In the genomic region with DNA sequence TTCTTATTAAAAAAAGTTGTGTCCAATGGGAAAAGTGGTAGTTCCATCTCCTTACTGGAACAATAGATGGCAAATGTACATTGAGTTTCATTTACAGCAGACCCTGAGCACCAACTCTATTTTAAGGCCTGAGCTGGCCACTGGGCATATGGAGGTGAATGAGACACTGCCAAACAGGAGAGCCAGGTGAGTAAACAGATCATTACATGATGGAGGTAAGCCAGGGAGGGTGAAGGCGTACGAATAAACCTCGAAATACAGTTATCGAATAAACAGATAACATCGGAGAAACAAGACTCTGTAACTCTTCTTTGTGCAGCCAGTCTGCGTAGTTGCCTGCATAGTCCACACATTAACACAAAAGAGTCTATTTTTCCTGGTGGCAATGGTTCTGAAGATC, we compare ENCODE assay signal across 23 cellular contexts.
DNase-seq lines count a peak whose midpoint lies in the region; ATAC-seq and TF ChIP-seq lines count a peak whose summit lies in the region.
"Had no signal": no experiment of that assay in that cellular context is flagged by ENCODE, and none has a peak within 500 bp of the region (broad histone marks: within the 10 kb centered on the region; RNA-seq: fewer than 3 reads in every experiment).

No MANE protein-coding gene starts in this region.

- peak; percentile 56 for DNase-seq in DMS153 (lab: John Stamatoyannopoulos, UW)
- peak; percentile 70 for DNase-seq in NCI-H1092 treated with DMSO at 0.1 percent for 48 hours (lab: John Stamatoyannopoulos, UW)
- DNase-seq in NCI-H510A (lab: John Stamatoyannopoulos, UW), result peak; percentile 17
- peak; percentile 45 for DNase-seq in esophagus muscularis mucosa (ENCODE audit: extremely low spot score)
- DNase-seq in stimulated activated CD4-positive, alpha-beta T cell treated with anti-CD3 and anti-CD28 coated beads, Interleukin-4, amount 100 ng/mL, for 1 hour, result no peak
- DNase-seq in CD8-positive, alpha-beta memory T cell, result no peak
- DNase-seq: ACHN, C1 segment of cervical spinal cord, GF-D8, GM23248, Karpas-422, MG63, NCI-H1048, NCI-H187 treated with DMSO at 0.1 percent for 48 hours, NCI-H2227 treated with DMSO at 0.1 percent for 48 hours, NCI-H524 treated with DMSO at 0.1 percent for 48 hours, RPMI8226, SIG-M5, T-helper 1 cell, T1000 had no signal

- no peak for ATAC-seq in HG02571 (IDR thresholded peaks at IDR 0.05; ENCODE audit: unreplicated experiment)

- H3K9me3 Mint-ChIP-seq in CD8-positive, alpha-beta memory T cell, result peaks cover 3 to 11% (median 4%) of the 10 kb centered on the region in 5 donors
- H3K9me3 Mint-ChIP-seq: IgD-negative memory B cell had no signal

- TF ChIP-seq EP300 in esophagus muscularis mucosa (IDR thresholded peaks at IDR 0.05), result no peak

- H3K4me3 Mint-ChIP-seq in CD8-positive, alpha-beta memory T cell, result no peak overlapping the region
- H3K4me3 Mint-ChIP-seq: IgD-negative memory B cell had no signal

- H3K4me1 Mint-ChIP-seq in CD8-positive, alpha-beta memory T cell, result no peaks in the 10 kb centered on the region
- H3K4me1 Mint-ChIP-seq: IgD-negative memory B cell had no signal

- TF ChIP-seq CTCF in esophagus muscularis mucosa (IDR thresholded peaks at IDR 0.05), result no peak

- peaks cover 0 to 2% of the 10 kb centered on the region in 2 donors for H3K27me3 Mint-ChIP-seq in CD8-positive, alpha-beta memory T cell

- H3K27me3 ChIP-seq in esophagus muscularis mucosa, result no peaks in the 10 kb centered on the region
- no peaks in the 10 kb centered on the region for H3K27me3 ChIP-seq in CD8-positive, alpha-beta memory T cell (ENCODE audit: insufficient read depth, low read length, poor library complexity, severe bottlenecking)
- H3K27me3 ChIP-seq: MG63 had no signal

- no peak overlapping the region for H3K27ac ChIP-seq in esophagus muscularis mucosa (replicated peaks in 1 of 4)
- no peak overlapping the region for H3K27ac ChIP-seq in CD8-positive, alpha-beta memory T cell (ENCODE audit: low read depth, low read length)
- H3K27ac ChIP-seq: GM23248 had no signal

- H3K36me3 Mint-ChIP-seq in CD8-positive, alpha-beta memory T cell, result no peaks in the 10 kb centered on the region
- H3K36me3 Mint-ChIP-seq: IgD-negative memory B cell had no signal

- H3K4me3 ChIP-seq in esophagus muscularis mucosa, result no peak overlapping the region
- H3K4me3 ChIP-seq in CD8-positive, alpha-beta memory T cell (ENCODE audit: low read length), result no peak overlapping the region
- H3K4me3 ChIP-seq: GM23248, HAP-1, MG63 had no signal

- POLR2A ChIA-PET in CD8-positive, alpha-beta memory T cell (lab: Charles Lee), result no interaction called here

- no peaks in the 10 kb centered on the region for H3K36me3 ChIP-seq in esophagus muscularis mucosa
- H3K36me3 ChIP-seq in CD8-positive, alpha-beta memory T cell (ENCODE audit: insufficient read depth, low read length), result no peaks in the 10 kb centered on the region
- H3K36me3 ChIP-seq: HAP-1, MG63 had no signal

- intact Hi-C loops in esophagus muscularis mucosa (cut with DNase I), result no loop called here

- H3K4me1 ChIP-seq in esophagus muscularis mucosa, result no peaks in the 10 kb centered on the region
- no peaks in the 10 kb centered on the region for H3K4me1 ChIP-seq in CD8-positive, alpha-beta memory T cell (ENCODE audit: insufficient read depth, low read length)
- H3K4me1 ChIP-seq: HAP-1 had no signal

- no peaks in the 10 kb centered on the region for H3K9me3 ChIP-seq in esophagus muscularis mucosa
- no peaks in the 10 kb centered on the region for H3K9me3 ChIP-seq in CD8-positive, alpha-beta memory T cell (ENCODE audit: low read length)
- H3K9me3 ChIP-seq: HAP-1, MG63 had no signal

- WGBS in esophagus muscularis mucosa, result 97% methylated on average over 6 of the region's 6 CpGs

- H3K27ac Mint-ChIP-seq in CD8-positive, alpha-beta memory T cell, result no peak overlapping the region
- H3K27ac Mint-ChIP-seq: IgD-negative memory B cell had no signal

- CTCF ChIA-PET in CD8-positive, alpha-beta memory T cell (lab: Charles Lee), result no interaction called here

- no peak for TF ChIP-seq POLR2A in esophagus muscularis mucosa (IDR thresholded peaks at IDR 0.05; ENCODE audit: low read depth)

Comparison
In these comparisons a context has a peak if more than half of its experiments do, and no peak if none do; other contexts are left out.
1. DNase-seq: peak in DMS153 (single experiment), NCI-H1092 treated with DMSO at 0.1 percent for 48 hours (single experiment), NCI-H510A (single experiment) and esophagus muscularis mucosa (single experiment); none in stimulated activated CD4-positive, alpha-beta T cell treated with anti-CD3 and anti-CD28 coated beads, Interleukin-4, amount 100 ng/mL, for 1 hour (single experiment) and CD8-positive, alpha-beta memory T cell (0 of 5).